In the genomic region with DNA sequence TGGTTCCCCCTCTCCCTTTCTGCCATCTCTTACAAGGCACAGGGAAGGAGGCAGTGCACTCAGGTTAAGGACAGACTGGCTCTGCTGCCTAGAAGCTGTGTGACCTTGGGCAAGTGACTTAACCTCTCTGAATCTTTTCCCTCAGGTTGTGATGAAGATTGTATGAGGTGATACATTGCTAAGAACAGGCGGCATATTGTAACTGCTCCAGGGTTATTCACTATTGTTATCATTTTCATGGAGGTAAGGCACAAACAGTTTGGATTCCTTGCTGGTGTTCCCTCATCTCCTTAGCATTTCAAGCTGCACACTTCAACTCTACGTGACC, we compare ENCODE assay signal across 1 cellular context.
TF ChIP-seq lines count a peak whose summit lies in the region.

No MANE protein-coding gene starts in this region.

TF ChIP-seq in endothelial cell of umbilical vein, 7 proteins besides CTCF, POLR2A, EP300 and RAD21 (continued from another document):
- TF ChIP-seq, protein P1, sequence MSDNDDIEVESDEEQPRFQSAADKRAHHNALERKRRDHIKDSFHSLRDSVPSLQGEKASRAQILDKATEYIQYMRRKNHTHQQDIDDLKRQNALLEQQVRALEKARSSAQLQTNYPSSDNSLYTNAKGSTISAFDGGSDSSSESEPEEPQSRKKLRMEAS (IDR thresholded peaks at IDR 0.05; ENCODE audit: insufficient read depth, insufficient read length): no peak
- no peak for TF ChIP-seq MYC (IDR thresholded peaks at IDR 0.05; ENCODE audit: low read depth, low read length)
- no peak for TF ChIP-seq POLR2AphosphoS5 (IDR thresholded peaks at IDR 0.05; ENCODE audit: insufficient read depth, low read depth, low read length)
- TF ChIP-seq GATA2 (IDR thresholded peaks at IDR 0.05; ENCODE audit: insufficient read depth, insufficient read length, low read depth, low read length): no peak
